ENCODE assay signal across 21 cellular contexts in the genomic region with DNA sequence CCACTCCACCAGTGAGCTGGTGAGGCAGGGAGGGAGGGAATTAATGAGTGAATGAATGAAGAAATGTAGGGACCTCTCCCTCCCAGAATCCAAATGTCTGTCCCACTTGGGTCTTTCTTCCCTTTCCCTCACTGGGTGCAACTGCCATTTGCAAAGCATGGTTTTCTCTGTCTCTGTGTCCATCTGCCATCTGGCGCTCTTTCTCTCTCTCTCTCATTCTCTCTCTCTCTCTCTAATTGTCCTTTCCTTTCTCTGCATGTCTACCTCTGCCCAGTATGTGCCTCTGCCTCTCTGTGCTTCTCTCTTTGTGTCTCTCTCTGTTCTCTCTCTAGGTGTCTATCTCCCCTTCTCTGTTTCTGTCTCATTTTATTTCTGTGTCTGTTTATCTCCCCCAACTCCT.
"Had no signal": no experiment of that assay in that cellular context is flagged by ENCODE, and none has a peak within 500 bp of the region (broad histone marks: within the 10 kb centered on the region; RNA-seq: fewer than 3 reads in every experiment).

No MANE protein-coding gene starts in this region.

- DNase-seq: effector memory CD8-positive, alpha-beta T cell; esophagus squamous epithelium; foreskin fibroblast; head of caudate nucleus; kidney glomerular epithelial cell; naive thymus-derived CD4-positive, alpha-beta T cell; nephron progenitor cell; posterior cingulate gyrus; spleen; stimulated activated CD4-positive, alpha-beta T cell treated with anti-CD3 and anti-CD28 coated beads, Interleukin-15, amount 100 ng/mL, for 24 hours; stimulated activated CD4-positive, alpha-beta T cell treated with anti-CD3 and anti-CD28 coated beads, Interleukin-1b, Interleukin-23, amount 100 ng/mL, for 48 hours; stimulated activated CD4-positive, alpha-beta T cell treated with anti-CD3 and anti-CD28 coated beads, Interleukin-4, amount 100 ng/mL, for 24 hours; tibial artery; upper lobe of right lung had no signal

- H3K36me3 ChIP-seq: esophagus squamous epithelium, neutrophil, spleen, tibial artery, upper lobe of right lung, vagina had no signal

- H3K4me3 ChIP-seq: esophagus squamous epithelium, hepatocyte, spleen, tibial artery, upper lobe of right lung, vagina had no signal

- H3K4me2 ChIP-seq: hepatocyte had no signal

- H3K27me3 ChIP-seq: esophagus squamous epithelium, vagina had no signal

- H3K4me1 Mint-ChIP-seq: stimulated activated memory B cell treated with anti-CD40 and anti-IgM and Interleukin-4, amounts not matched to agents 10 μg/mL and 1 μg/mL and 100 μg/mL, for 72 hours had no signal

- H3K4me1 ChIP-seq: spleen, upper lobe of right lung, vagina had no signal

- H3K9me3 ChIP-seq: esophagus squamous epithelium, neutrophil, tibial artery, upper lobe of right lung, vagina had no signal

- H3K9me3 Mint-ChIP-seq: dendritic cell treated with granulocyte-macrophage colony-stimulating factor and Interleukin-4, amounts not matched to agents 40 ng/mL and 50 ng/mL, for 4 days; effector memory CD8-positive, alpha-beta T cell; stimulated activated naive CD8-positive, alpha-beta T cell treated with anti-CD3 and anti-CD28 coated beads, Interleukin-15, Interleukin-2, amounts not matched to agents 100 ng/mL and 50 ng/mL, for 24 hours had no signal

- H3K79me2 ChIP-seq: hepatocyte had no signal

- H3K27ac ChIP-seq: esophagus squamous epithelium, hepatocyte, neutrophil, spleen, tibial artery, upper lobe of right lung, vagina had no signal

- ATAC-seq: effector memory CD8-positive, alpha-beta T cell; naive thymus-derived CD4-positive, alpha-beta T cell; sciatic nerve; stimulated activated memory B cell treated with anti-CD40 and anti-IgM and Interleukin-4, amounts not matched to agents 10 μg/mL and 1 μg/mL and 100 μg/mL, for 72 hours; upper lobe of right lung had no signal

- H3K27ac Mint-ChIP-seq: dendritic cell treated with granulocyte-macrophage colony-stimulating factor and Interleukin-4, amounts not matched to agents 40 ng/mL and 50 ng/mL, for 4 days; effector memory CD8-positive, alpha-beta T cell; naive thymus-derived CD4-positive, alpha-beta T cell; nephron progenitor cell; stimulated activated memory B cell treated with anti-CD40 and anti-IgM and Interleukin-4, amounts not matched to agents 10 μg/mL and 1 μg/mL and 100 μg/mL, for 72 hours; stimulated activated naive CD8-positive, alpha-beta T cell treated with anti-CD3 and anti-CD28 coated beads, Interleukin-15, Interleukin-2, amounts not matched to agents 100 ng/mL and 50 ng/mL, for 24 hours had no signal

- H2AFZ ChIP-seq: hepatocyte had no signal

- H3K4me3 Mint-ChIP-seq: dendritic cell treated with granulocyte-macrophage colony-stimulating factor and Interleukin-4, amounts not matched to agents 40 ng/mL and 50 ng/mL, for 4 days; effector memory CD8-positive, alpha-beta T cell; naive thymus-derived CD4-positive, alpha-beta T cell; nephron progenitor cell; stimulated activated memory B cell treated with anti-CD40 and anti-IgM and Interleukin-4, amounts not matched to agents 10 μg/mL and 1 μg/mL and 100 μg/mL, for 72 hours; stimulated activated naive CD8-positive, alpha-beta T cell treated with anti-CD3 and anti-CD28 coated beads, Interleukin-15, Interleukin-2, amounts not matched to agents 100 ng/mL and 50 ng/mL, for 24 hours had no signal
